In the genomic region with DNA sequence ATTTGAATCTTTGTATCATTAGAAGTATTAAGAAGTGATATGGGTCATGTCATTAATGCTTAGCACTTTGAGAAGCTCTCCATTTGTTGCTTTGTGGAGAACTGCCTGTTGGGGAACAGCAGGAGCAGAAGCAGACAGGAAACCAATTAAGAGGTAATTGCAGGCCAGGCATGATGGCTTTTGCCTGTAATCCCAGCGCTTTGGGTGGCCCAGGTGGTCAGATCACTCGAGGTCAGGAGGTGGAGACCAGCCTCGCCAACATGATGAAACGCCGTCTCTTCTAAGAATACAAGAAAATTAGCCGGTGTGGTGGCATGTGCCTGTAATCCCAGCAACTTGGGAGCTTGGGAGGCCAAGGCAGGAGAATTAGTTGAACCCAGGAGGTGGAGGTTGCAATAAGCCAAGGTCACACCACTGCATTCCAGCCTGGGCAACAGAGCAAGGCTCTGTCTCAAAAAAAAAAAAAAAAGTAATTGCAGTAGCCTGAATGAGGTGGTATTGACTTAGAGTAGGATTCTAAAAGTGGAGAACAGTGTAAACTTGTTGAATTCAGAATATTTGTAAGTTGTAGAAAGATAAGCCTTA, we compare ENCODE assay signal across 22 cellular contexts. TPM values are rescaled to one million over a fixed set of nuclear protein-coding genes. Genes with fewer than 3 reads are reported as not detected.
"Had no signal": no experiment of that assay in that cellular context is flagged by ENCODE, and none has a peak within 500 bp of the region (broad histone marks: within the 10 kb centered on the region; RNA-seq: fewer than 3 reads in every experiment).

No MANE protein-coding gene starts in this region.

- H3K27ac ChIP-seq: foreskin keratinocyte, lower lobe of right lung, stomach, upper lobe of left lung had no signal

- FAIRE-seq: colon, keratinocyte had no signal

- ATAC-seq: foreskin keratinocyte, lower lobe of right lung had no signal

- H3K9me3 ChIP-seq: lower lobe of right lung, upper lobe of left lung had no signal

- H3K4me3 ChIP-seq: dorsolateral prefrontal cortex, lower lobe of right lung, stomach, upper lobe of left lung had no signal

- H3K4me3 Mint-ChIP-seq: activated naive CD8-positive, alpha-beta T cell treated with anti-CD3 and anti-CD28 coated beads for 36 hours; nephron had no signal

- DNase-seq: activated CD4-positive, alpha-beta T cell treated with anti-CD3 and anti-CD28 coated beads, Interleukin-2, amount 50 U/mL, for 48 hours; activated naive CD8-positive, alpha-beta T cell treated with anti-CD3 and anti-CD28 coated beads for 36 hours; amniotic stem cell; caudate nucleus; dorsolateral prefrontal cortex; foreskin keratinocyte; glutamatergic neuron; hippocampal formation; lower lobe of right lung; occipital lobe; posterior cingulate gyrus; stimulated activated CD4-positive, alpha-beta T cell treated with anti-CD3 and anti-CD28 coated beads, Interleukin-15, amount 100 ng/mL, for 24 hours; stimulated activated CD4-positive, alpha-beta T cell treated with anti-CD3 and anti-CD28 coated beads, Interleukin-2, amount 100 ng/mL, for 48 hours; stomach; T-helper 2 cell; upper lobe of left lung had no signal

- H3K27me3 ChIP-seq: dorsolateral prefrontal cortex, foreskin keratinocyte, stomach, upper lobe of left lung had no signal

- H3K4me1 ChIP-seq: lower lobe of right lung, stomach, upper lobe of left lung had no signal

- H3K9me3 Mint-ChIP-seq: activated naive CD8-positive, alpha-beta T cell treated with anti-CD3 and anti-CD28 coated beads for 36 hours had no signal

- H3K27ac Mint-ChIP-seq: activated naive CD8-positive, alpha-beta T cell treated with anti-CD3 and anti-CD28 coated beads for 36 hours; nephron had no signal

- H3K27me3 Mint-ChIP-seq: activated naive CD8-positive, alpha-beta T cell treated with anti-CD3 and anti-CD28 coated beads for 36 hours had no signal

RNA-seq across cellular contexts. Expression of a gene that starts 57.8 kb away (rescaled TPM):
- total RNA-seq: epithelial cell of proximal tubule, fibroblast of lung, foreskin keratinocyte, occipital lobe, stomach, temporal lobe had no signal
- polyA plus RNA-seq: fibroblast of lung, foreskin keratinocyte had no signal
